ENCODE assay signal across 7 cellular contexts in genomic region chr3:183161552-183162345, GRCh38. TPM values are rescaled to one million over a fixed set of nuclear protein-coding genes. Genes with fewer than 3 reads are reported as not detected.
DNase-seq lines count a peak whose midpoint lies in the region; ATAC-seq, FAIRE-seq and TF ChIP-seq lines count a peak whose summit lies in the region.

No MANE protein-coding gene starts in this region.

- BruUV-seq in MCF 10A (replicated peaks; lab: Mats Ljungman, UMichigan) = TSS peak; percentile 57

- peaks cover 18% of the 10 kb centered on the region for H3K4me1 ChIP-seq in mesodermal cell (ENCODE audit: control insufficient read depth, insufficient read depth, low read length, poor library complexity, severe bottlenecking)

- no peak overlapping the region for H3K27ac Mint-ChIP-seq in MCF 10A (ENCODE audit: low read depth, unreplicated experiment)

- H3K9me3 Mint-ChIP-seq in MCF 10A (ENCODE audit: unreplicated experiment) = no peaks in the 10 kb centered on the region

- peak; percentile 72 for ATAC-seq in GM21447 (IDR thresholded peaks at IDR 0.05; ENCODE audit: unreplicated experiment)

- peak overlapping the region; percentile 74 for H3K4me3 Mint-ChIP-seq in MCF 10A (ENCODE audit: unreplicated experiment)

- no peaks in the 10 kb centered on the region for H3K27me3 Mint-ChIP-seq in MCF 10A (ENCODE audit: insufficient read depth, unreplicated experiment)

- H3K4me3 ChIP-seq in mesodermal cell (ENCODE audit: extremely low read depth, insufficient read depth, low read length, poor library complexity, severe bottlenecking) = peak overlapping the region; percentile 40

- TF ChIP-seq CTCF in MCF 10A (IDR thresholded peaks at IDR 0.05; ENCODE audit: unreplicated experiment) = no peak

- no peak overlapping the region for H3K27ac ChIP-seq in mesodermal cell (ENCODE audit: low read depth, low read length, severe bottlenecking)

- H3K36me3 ChIP-seq in mesodermal cell (ENCODE audit: control insufficient read depth, insufficient read depth, low read length) = no peaks in the 10 kb centered on the region

- 48 to 65% methylated on average over 10 to 15 of the region's 25 CpGs for WGBS in mesodermal cell (ENCODE audit: insufficient coverage in 2 of 2), 2 experiments

- H3K9me3 ChIP-seq in mesodermal cell (ENCODE audit: control insufficient read depth, low read length) = no peaks in the 10 kb centered on the region

- CTCF ChIA-PET in MCF 10A (lab: Yijun Ruan, JAX) = interaction anchor here (0.7 to 2.6 kb wide), 5 partner anchors 19 to 220 kb away, joined by 3 to 8 read pairs (median 5); no protein-coding TSS in a partner anchor

- no peaks in the 10 kb centered on the region for H3K36me3 Mint-ChIP-seq in MCF 10A (ENCODE audit: insufficient read depth, unreplicated experiment)

- FAIRE-seq in GM18507 (lab: Jason Lieb, UNC) = peak; percentile 99

- POLR2A ChIA-PET in MCF 10A (lab: Yijun Ruan, JAX) = interaction anchor here (1.0 kb wide), 1 partner anchor 10 kb away, joined by 5 read pairs; no protein-coding TSS in a partner anchor

- H3K4me1 Mint-ChIP-seq in MCF 10A (ENCODE audit: insufficient read depth, unreplicated experiment) = no peaks in the 10 kb centered on the region

- intact Hi-C loops in MCF 10A (cut with micrococcal nuclease) = no loop called here

- DNase-seq in GM18507 (ENCODE audit: extremely low spot score, insufficient read length, low read depth) = peak; percentile 62
- DNase-seq in HT-29 (ENCODE audit: low spot score) = peak; percentile 5
- DNase-seq in MCF 10A (ENCODE audit: unreplicated experiment) = no peak
- no peak for DNase-seq in NCI-H128 (lab: John Stamatoyannopoulos, UW; ENCODE audit: unreplicated experiment)
- DNase-seq in NCI-H187 (lab: John Stamatoyannopoulos, UW) = no peak

RNA-seq across cellular contexts. Expression of gene LAMP3, which starts 0.8 kb away (rescaled TPM):
- not detected in 2 replicates for total RNA-seq in HT-29 (2014; rRNA removed; shearing (Covaris generic))
- total RNA-seq in MCF 10A (2022) = 3.5 and 10.8 TPM in 2 replicates
- polyA plus RNA-seq in mesodermal cell (2013, experiment 1 of 2) = 0.07 TPM
- not detected for polyA plus RNA-seq in mesodermal cell (2013, experiment 2 of 2)

Comparison
In these comparisons a context has a peak if more than half of its experiments do, and no peak if none do; other contexts are left out.
1. DNase-seq: peak in GM18507 (single experiment) and HT-29 (single experiment); none in MCF 10A (single experiment), NCI-H128 (single experiment) and NCI-H187 (0 of 2).